In genomic region chr11:2385156-2386151, GRCh38 we compare ENCODE assay signal across 11 cellular contexts. TPM values are rescaled to one million over a fixed set of nuclear protein-coding genes. Genes with fewer than 3 reads are reported as not detected.
A peak's percentile ranks its signal among the peaks of the same experiment; 100 is the strongest.
DNase-seq lines count a peak whose midpoint lies in the region; ATAC-seq, FAIRE-seq and TF ChIP-seq lines count a peak whose summit lies in the region.
"Had no signal": no experiment of that assay in that cellular context is flagged by ENCODE, and none has a peak within 500 bp of the region (broad histone marks: within the 10 kb centered on the region; RNA-seq: fewer than 3 reads in every experiment).

No MANE protein-coding gene starts in this region.

- H4K20me1 ChIP-seq in K562 (replicated peaks; ENCODE audit: control insufficient read depth, insufficient read depth, low read length) (peaks cover 69% of the 10 kb centered on the region), PC-3 (ENCODE audit: low read length) (peaks cover 55% of the 10 kb centered on the region)

- intact Hi-C loops in K562 (cut with micrococcal nuclease) (no loop called here), spleen (cut with DNase I; ENCODE audit: low total_unique reads) (no loop called here), PC-3 (cut with micrococcal nuclease) (no loop called here)

- H3K4me2 ChIP-seq in K562 (ENCODE audit: insufficient read depth, low read length) (no peak overlapping the region), PC-3 (ENCODE audit: low read length) (no peak overlapping the region)

- TF ChIP-seq CTCF in K562 (IDR thresholded peaks at IDR 0.05 in 2 of 3, conservative IDR thresholded peaks at IDR 0.05 in 1 of 3; ENCODE audit: insufficient read depth in 2 of 3, low read depth in 1 of 3, low read length in 3 of 3) = no peak
- no peak for TF ChIP-seq CTCF in spleen (IDR thresholded peaks at IDR 0.05 in 8 of 11, conservative IDR thresholded peaks at IDR 0.05 in 3 of 11)
- no peak for TF ChIP-seq CTCF in PC-3 (conservative IDR thresholded peaks at IDR 0.05; ENCODE audit: low read depth, low read length)

- H3K27ac ChIP-seq in K562 (ENCODE audit: extremely low read depth, low read depth, low read length) = no peak overlapping the region
- H3K27ac ChIP-seq in spleen = peak overlapping the region; percentile 13 to 98 (median 88)
- H3K27ac ChIP-seq in PC-3 (ENCODE audit: low read length) = no peak overlapping the region

- H3K9me3 ChIP-seq in K562 (replicated peaks; ENCODE audit: control insufficient read depth, insufficient read depth, low read depth, low read length) (no peaks in the 10 kb centered on the region), spleen (no peaks in the 10 kb centered on the region), PC-3 (ENCODE audit: low read length) (no peaks in the 10 kb centered on the region)
- H3K9me3 ChIP-seq: body of pancreas had no signal

- DNase-seq in K562 (ENCODE audit: extremely low read depth in 1 of 4, low spot score in 3 of 4) (no peak), spleen (peak; percentile 90), RCC 7860 (ENCODE audit: low spot score) (no peak), PC-3 (no peak), T1000 (lab: John Stamatoyannopoulos, UW) (no peak)
- DNase-seq: body of pancreas, Kasumi-1 had no signal

- H3K36me3 ChIP-seq in K562 (ENCODE audit: control insufficient read depth, insufficient read depth, low read length) = peaks cover 52% of the 10 kb centered on the region; the same call in 2 of the 3 replicates
- peaks cover 0 to 35% (median 0%) of the 10 kb centered on the region in 6 donors for H3K36me3 ChIP-seq in spleen
- H3K36me3 ChIP-seq in PC-3 (ENCODE audit: low read depth, low read length) = no peaks in the 10 kb centered on the region; the same call in 1 of the 2 replicates

- no peak overlapping the region for H2AFZ ChIP-seq in K562 (ENCODE audit: low read depth, low read length)
- no peak overlapping the region for H2AFZ ChIP-seq in PC-3 (ENCODE audit: low read length)

- H3K9me2 ChIP-seq in PC-3 (replicated peaks; ENCODE audit: low read length) = no peaks in the 10 kb centered on the region

- 89% methylated on average over 40 of the region's 48 CpGs for WGBS in K562 (ENCODE audit: insufficient coverage, low coverage, missing lambda C conversion rate)
- WGBS in spleen, 5 donors = 43 to 59% (median 48%) methylated on average over 34 to 48 of the region's 48 CpGs

- H3K9ac ChIP-seq in K562 (ENCODE audit: insufficient read depth in 1 of 2, low read depth in 2 of 2, low read length in 2 of 2) (peak overlapping the region in 1 of 2 experiments; percentile 55; a peak in 1 of 4 replicates), PC-3 (ENCODE audit: low read length) (no peak overlapping the region)

- H3K4me1 ChIP-seq in K562 (replicated peaks in 1 of 2; ENCODE audit: control insufficient read depth in 2 of 2, insufficient read depth in 2 of 2, low read length in 2 of 2) = peaks cover 14 to 87% of the 10 kb centered on the region in 2 experiments; a peak in 3 of 5 replicates
- H3K4me1 ChIP-seq in spleen = peaks cover 91 to 100% (median 99%) of the 10 kb centered on the region in 6 donors
- H3K4me1 ChIP-seq in PC-3 (ENCODE audit: insufficient read depth, low read length) = no peaks in the 10 kb centered on the region

- CTCF ChIA-PET in K562 (lab: Yijun Ruan, JAX; ENCODE audit: low intra/inter-chr PET ratio) = no interaction called here
- CTCF ChIA-PET in PC-3 (lab: Charles Lee) = no interaction called here

- H3K9me1 ChIP-seq in K562 (ENCODE audit: control insufficient read depth, insufficient read depth, low read length) = peaks cover 26% of the 10 kb centered on the region

- ATAC-seq in HG02840 (IDR thresholded peaks at IDR 0.05; ENCODE audit: low FRiP score, unreplicated experiment) (peak; percentile 40), K562 (no peak), PC-3 (no peak), HG03442 (IDR thresholded peaks at IDR 0.05; ENCODE audit: unreplicated experiment) (no peak)
- ATAC-seq: body of pancreas had no signal

- BruUV-seq in K562 (replicated peaks; lab: Mats Ljungman, UMichigan) (no TSS peak), PC-3 (replicated peaks; lab: Mats Ljungman, UMichigan) (no TSS peak)

- H3K27me3 ChIP-seq in K562 (ENCODE audit: control insufficient read depth in 2 of 2, insufficient read depth in 2 of 2, low read length in 2 of 2) (no peaks in the 10 kb centered on the region), spleen (replicated peaks in 1 of 7) (no peaks in the 10 kb centered on the region), PC-3 (ENCODE audit: low read length) (no peaks in the 10 kb centered on the region)
- H3K27me3 ChIP-seq: body of pancreas had no signal

- POLR2A ChIA-PET in K562 (lab: Yijun Ruan, JAX) (interaction anchor here (0.6 to 2.8 kb wide), 4 partner anchors 8 to 1527 kb away, joined by 3 to 17 read pairs (median 6); partner anchors contain the start of gene TSSC4), PC-3 (lab: Charles Lee; ENCODE audit: unreplicated experiment) (no interaction called here)

- no peak overlapping the region for H3K4me3 ChIP-seq in K562
- peak overlapping the region in 6 of 8 donors; percentile 19 to 66 (median 28) for H3K4me3 ChIP-seq in spleen
- no peak overlapping the region for H3K4me3 ChIP-seq in PC-3 (ENCODE audit: low read length)
- H3K4me3 ChIP-seq: body of pancreas had no signal

- H3F3A ChIP-seq in PC-3 (ENCODE audit: low read length, unreplicated experiment) = no peaks in the 10 kb centered on the region

- TF ChIP-seq EP300 in K562 (IDR thresholded peaks at IDR 0.05; ENCODE audit: low read length) = no peak

- TF ChIP-seq POLR2A in GM18526 (IDR thresholded peaks at IDR 0.05; ENCODE audit: extremely low read depth, insufficient read length) (peak; percentile 42), K562 (conservative IDR thresholded peaks at IDR 0.05) (no peak), spleen (IDR thresholded peaks at IDR 0.05) (no peak)

- H3K79me2 ChIP-seq in K562 (ENCODE audit: control insufficient read depth, insufficient read depth, low read length) (peaks cover 91% of the 10 kb centered on the region), PC-3 (ENCODE audit: low read length) (peaks cover 97% of the 10 kb centered on the region)

- in situ Hi-C loops in K562 (cut with MboI) = no loop called here

- no peak for FAIRE-seq in K562 (lab: Jason Lieb, UNC)
- FAIRE-seq in RCC 7860 (lab: Jason Lieb, UNC) = no peak

- no peak for TF ChIP-seq RAD21 in K562 (CRISPR knock-in tag; conservative IDR thresholded peaks at IDR 0.05 in 1 of 2, IDR thresholded peaks at IDR 0.05 in 1 of 2)

RNA-seq across cellular contexts. Expression of gene CD81, which starts 8.3 kb away (rescaled TPM):
- 93.5 and 278 TPM in 2 replicates for total RNA-seq in K562 (2011; cell fraction: chromatin; rRNA removed; ENCODE audit: low replicate concordance)
- total RNA-seq in K562 (2011; cell fraction: nucleolus; rRNA removed) = 344 and 368 TPM in 2 replicates
- total RNA-seq in K562 (2011; cell fraction: nucleoplasm; rRNA removed) = 240 and 244 TPM in 2 replicates
- total RNA-seq in K562 (2014; rRNA removed) = 43.3 and 67.2 TPM in 2 replicates
- total RNA-seq in K562 (2014; rRNA removed; fragmentation: Illumina TruSeq; extraction: Trizol) = 37.4 and 60.2 TPM in 2 replicates
- total RNA-seq in K562 (2015; rRNA removed; fragmentation: Illumina TruSeq; extraction: Trizol) = 61.7 and 64.8 TPM in 2 replicates
- 181 and 189 TPM in 2 replicates for total RNA-seq in K562 (2021)
- polyA plus RNA-seq in K562 (2011; rRNA removed) = 76.9 and 103 TPM in 2 replicates
- polyA plus RNA-seq in K562 (2011; cell fraction: cytosol; rRNA removed) = 177 and 219 TPM in 2 replicates
- polyA plus RNA-seq in K562 (2011; cell fraction: nucleus; rRNA removed) = 80.1 and 118 TPM in 2 replicates
- polyA plus RNA-seq in K562 (2012) = 157 and 238 TPM in 2 replicates
- polyA plus RNA-seq in K562 (2014; fragmentation: Illumina TruSeq; extraction: Trizol) = 163 and 169 TPM in 2 replicates
- 1 to 10 TPM; 2.4 to 7.0 TPM for polyA plus RNA-seq in K562 (2014; fragmentation: Nextera tagmentation; extraction: Ambion mirVana)
- polyA plus RNA-seq in K562 (2014; rRNA removed) = 105 and 114 TPM in 2 replicates
- polyA minus RNA-seq in K562 (2011; rRNA and poly(A)+ RNA removed) = 67.7 and 102 TPM in 2 replicates
- 110 and 130 TPM in 2 replicates for polyA minus RNA-seq in K562 (2011; cell fraction: cytosol; rRNA and poly(A)+ RNA removed)
- 23.2 and 30.1 TPM in 2 replicates for polyA minus RNA-seq in K562 (2011; cell fraction: nucleus; rRNA and poly(A)+ RNA removed)
- total RNA-seq in spleen = 100 to 1,000 TPM; 370 to 594 (median 472) TPM
- polyA plus RNA-seq in spleen = 100 to 1,000 TPM; 191 to 368 (median 339) TPM
- 134 and 140 TPM in 2 replicates for total RNA-seq in PC-3 (2014; rRNA removed)

RNA-seq across cellular contexts. Expression of gene TSSC4, which starts 15.1 kb away (rescaled TPM):
- total RNA-seq in K562 (2011; cell fraction: chromatin; rRNA removed; ENCODE audit: low replicate concordance) = 7.2 and 32.5 TPM in 2 replicates
- 37.2 and 47.1 TPM in 2 replicates for total RNA-seq in K562 (2011; cell fraction: nucleolus; rRNA removed)
- total RNA-seq in K562 (2011; cell fraction: nucleoplasm; rRNA removed) = 21.3 and 24.4 TPM in 2 replicates
- total RNA-seq in K562 (2014; rRNA removed) = 53.4 and 63.9 TPM in 2 replicates
- total RNA-seq in K562 (2014; rRNA removed; fragmentation: Illumina TruSeq; extraction: Trizol) = 3.7 and 4.7 TPM in 2 replicates
- 35.3 and 35.5 TPM in 2 replicates for total RNA-seq in K562 (2015; rRNA removed; fragmentation: Illumina TruSeq; extraction: Trizol)
- 49.0 and 54.2 TPM in 2 replicates for total RNA-seq in K562 (2021)
- 11.0 and 16.2 TPM in 2 replicates for polyA plus RNA-seq in K562 (2011; rRNA removed)
- polyA plus RNA-seq in K562 (2011; cell fraction: cytosol; rRNA removed) = 17.0 and 45.2 TPM in 2 replicates
- 24.0 and 35.2 TPM in 2 replicates for polyA plus RNA-seq in K562 (2011; cell fraction: nucleus; rRNA removed)
- 37.3 and 42.1 TPM in 2 replicates for polyA plus RNA-seq in K562 (2012)
- 6.2 and 22.8 TPM in 2 replicates for polyA plus RNA-seq in K562 (2014; fragmentation: Illumina TruSeq; extraction: Trizol)
- 1 to 10 TPM in 1 of 2 experiments, under 1 TPM in 1; 0.41 to 2.8 TPM for polyA plus RNA-seq in K562 (2014; fragmentation: Nextera tagmentation; extraction: Ambion mirVana)
- polyA plus RNA-seq in K562 (2014; rRNA removed) = 29.1 and 32.5 TPM in 2 replicates
- polyA minus RNA-seq in K562 (2011; rRNA and poly(A)+ RNA removed) = 5.8 and 8.2 TPM in 2 replicates
- polyA minus RNA-seq in K562 (2011; cell fraction: cytosol; rRNA and poly(A)+ RNA removed) = 13.1 and 16.7 TPM in 2 replicates
- 26.9 and 33.5 TPM in 2 replicates for polyA minus RNA-seq in K562 (2011; cell fraction: nucleus; rRNA and poly(A)+ RNA removed)
- total RNA-seq in spleen = 10 to 100 TPM; 28.7 to 58.1 (median 42.2) TPM
- 10 to 100 TPM; 42.5 to 94.4 (median 66.2) TPM for polyA plus RNA-seq in spleen
- 88.3 and 98.5 TPM in 2 replicates for total RNA-seq in PC-3 (2014; rRNA removed)

RNA-seq across cellular contexts. Expression of gene TRPM5, which starts 58.9 kb away (rescaled TPM):
- total RNA-seq in K562 (2011; cell fraction: chromatin; rRNA removed; ENCODE audit: low replicate concordance) = not detected in 2 replicates
- total RNA-seq in K562 (2011; cell fraction: nucleolus; rRNA removed) = not detected in 2 replicates
- total RNA-seq in K562 (2011; cell fraction: nucleoplasm; rRNA removed) = not detected in 2 replicates
- total RNA-seq in K562 (2014; rRNA removed) = not detected in 2 replicates
- not detected in 2 replicates for total RNA-seq in K562 (2014; rRNA removed; fragmentation: Illumina TruSeq; extraction: Trizol)
- not detected in 2 replicates for total RNA-seq in K562 (2015; rRNA removed; fragmentation: Illumina TruSeq; extraction: Trizol)
- not detected in 2 replicates for total RNA-seq in K562 (2021)
- polyA plus RNA-seq in K562 (2011; rRNA removed) = not detected in 2 replicates
- polyA plus RNA-seq in K562 (2011; cell fraction: cytosol; rRNA removed) = not detected in 2 replicates
- not detected in 2 replicates for polyA plus RNA-seq in K562 (2011; cell fraction: nucleus; rRNA removed)
- 0.03 TPM in 1 of 2 replicates, not detected in the other for polyA plus RNA-seq in K562 (2012)
- not detected in 2 replicates for polyA plus RNA-seq in K562 (2014; fragmentation: Illumina TruSeq; extraction: Trizol)
- not detected for polyA plus RNA-seq in K562 (2014; fragmentation: Nextera tagmentation; extraction: Ambion mirVana)
- polyA plus RNA-seq in K562 (2014; rRNA removed) = not detected in 2 replicates
- not detected in 2 replicates for polyA minus RNA-seq in K562 (2011; rRNA and poly(A)+ RNA removed)
- not detected in 2 replicates for polyA minus RNA-seq in K562 (2011; cell fraction: cytosol; rRNA and poly(A)+ RNA removed)
- not detected in 2 replicates for polyA minus RNA-seq in K562 (2011; cell fraction: nucleus; rRNA and poly(A)+ RNA removed)
- total RNA-seq in spleen = under 1 TPM in 3 of 7 donors, not detected in 4; 0.10 to 0.16 (median 0.15) TPM
- under 1 TPM; 0.02 to 0.28 (median 0.19) TPM for polyA plus RNA-seq in spleen
- total RNA-seq in PC-3 (2014; rRNA removed) = 0.06 TPM in 1 of 2 replicates, not detected in the other
- total RNA-seq: T-helper 1 cell treated with Interleukin-12 subunit alpha and Interleukin-12 subunit beta and Interleukin-4 antibody, amounts not matched to agents 30 ng/mL and 1 ng/mL, for 36 hours had no signal

RNA-seq across cellular contexts. Expression of gene KCNQ1, which starts 59.4 kb away (rescaled TPM):
- total RNA-seq in K562 (2011; cell fraction: chromatin; rRNA removed; ENCODE audit: low replicate concordance) = not detected in 2 replicates
- total RNA-seq in K562 (2011; cell fraction: nucleolus; rRNA removed) = not detected in 2 replicates
- not detected in 2 replicates for total RNA-seq in K562 (2011; cell fraction: nucleoplasm; rRNA removed)
- total RNA-seq in K562 (2014; rRNA removed) = not detected in 2 replicates
- total RNA-seq in K562 (2014; rRNA removed; fragmentation: Illumina TruSeq; extraction: Trizol) = not detected in 2 replicates
- total RNA-seq in K562 (2015; rRNA removed; fragmentation: Illumina TruSeq; extraction: Trizol) = not detected in 2 replicates
- total RNA-seq in K562 (2021) = 0.44 and 0.45 TPM in 2 replicates
- polyA plus RNA-seq in K562 (2011; rRNA removed) = not detected in 2 replicates
- 0.01 and 0.06 TPM in 2 replicates for polyA plus RNA-seq in K562 (2011; cell fraction: cytosol; rRNA removed)
- polyA plus RNA-seq in K562 (2011; cell fraction: nucleus; rRNA removed) = not detected in 2 replicates
- polyA plus RNA-seq in K562 (2012) = not detected in 2 replicates
- not detected in 2 replicates for polyA plus RNA-seq in K562 (2014; fragmentation: Illumina TruSeq; extraction: Trizol)
- polyA plus RNA-seq in K562 (2014; fragmentation: Nextera tagmentation; extraction: Ambion mirVana) = not detected
- polyA plus RNA-seq in K562 (2014; rRNA removed) = not detected in 2 replicates
- polyA minus RNA-seq in K562 (2011; rRNA and poly(A)+ RNA removed) = not detected in 2 replicates
- polyA minus RNA-seq in K562 (2011; cell fraction: cytosol; rRNA and poly(A)+ RNA removed) = not detected in 2 replicates
- 0.13 TPM in 1 of 2 replicates, not detected in the other for polyA minus RNA-seq in K562 (2011; cell fraction: nucleus; rRNA and poly(A)+ RNA removed)
- total RNA-seq in spleen = 10 to 100 TPM; 10.9 to 21.6 (median 18.3) TPM
- polyA plus RNA-seq in spleen = 1 to 10 TPM; 3.3 to 6.5 (median 3.6) TPM
- 0.40 and 3.0 TPM in 2 replicates for total RNA-seq in PC-3 (2014; rRNA removed)

Comparison
In these comparisons a context has a peak if more than half of its experiments do, and no peak if none do; other contexts are left out.
1. H3K27ac ChIP-seq: peak in spleen (8 of 8); none in K562 (single experiment) and PC-3 (single experiment).
2. H3K4me3 ChIP-seq: peak in spleen (6 of 8); none in K562 (single experiment) and PC-3 (single experiment).